In genomic region chr18:77035380-77035779, GRCh38 we compare ENCODE assay signal across 24 cellular contexts.
DNase-seq lines count a peak whose midpoint lies in the region; ATAC-seq lines count a peak whose summit lies in the region.
"Had no signal": no experiment of that assay in that cellular context is flagged by ENCODE, and none has a peak within 500 bp of the region (broad histone marks: within the 10 kb centered on the region; RNA-seq: fewer than 3 reads in every experiment).

No MANE protein-coding gene starts in this region.

- ATAC-seq in stimulated activated naive B cell treated with anti-CD40 and anti-IgM and Interleukin-4, amounts not matched to agents 10 μg/mL and 1 μg/mL and 100 μg/mL, for 72 hours (replicated peaks): no peak
- ATAC-seq in HG03135 (IDR thresholded peaks at IDR 0.05; ENCODE audit: unreplicated experiment) (no peak), HG03342 (IDR thresholded peaks at IDR 0.05; ENCODE audit: unreplicated experiment) (no peak)
- ATAC-seq: HCT116, left colon had no signal

- no peaks in the 10 kb centered on the region for H3K27me3 Mint-ChIP-seq in activated T-cell treated with anti-CD3 and anti-CD28 coated beads, Interleukin-2, amount 50 U/mL, for 24 hours
- H3K27me3 Mint-ChIP-seq in immature natural killer cell (ENCODE audit: low read depth in 3 of 3): peaks cover 8 to 19% (median 16%) of the 10 kb centered on the region in 3 donors
- no peaks in the 10 kb centered on the region for H3K27me3 Mint-ChIP-seq in stimulated activated naive B cell treated with anti-CD40 and anti-IgM and Interleukin-4, amounts not matched to agents 10 μg/mL and 1 μg/mL and 100 μg/mL, for 72 hours
- H3K27me3 Mint-ChIP-seq: activated naive CD8-positive, alpha-beta T cell treated with anti-CD3 and anti-CD28 coated beads, Interleukin-2, amount 10 ng/mL, durations not matched to agents 7 days and 5 days had no signal

- H3K4me3 Mint-ChIP-seq in activated T-cell treated with anti-CD3 and anti-CD28 coated beads, Interleukin-2, amount 50 U/mL, for 24 hours: no peak overlapping the region
- H3K4me3 Mint-ChIP-seq in immature natural killer cell: peak overlapping the region; percentile 12 to 72 (median 46)
- no peak overlapping the region for H3K4me3 Mint-ChIP-seq in stimulated activated naive B cell treated with anti-CD40 and anti-IgM and Interleukin-4, amounts not matched to agents 10 μg/mL and 1 μg/mL and 100 μg/mL, for 72 hours
- H3K4me3 Mint-ChIP-seq: activated naive CD8-positive, alpha-beta T cell treated with anti-CD3 and anti-CD28 coated beads, Interleukin-2, amount 10 ng/mL, durations not matched to agents 7 days and 5 days; activated T-helper 1 cell treated with anti-CD3 and anti-CD28 coated beads, Interleukin-12 subunit alpha, Interleukin-12 subunit beta, Interleukin-2, Interleukin-4 antibody, amounts not matched to agents 30 ng/mL and 10 ng/mL and 1 ng/mL, durations not matched to agents 14 hours and 24 hours and 36 hours; neural progenitor cell had no signal

- no peaks in the 10 kb centered on the region for H3K9me3 Mint-ChIP-seq in activated T-cell treated with anti-CD3 and anti-CD28 coated beads, Interleukin-2, amount 50 U/mL, for 24 hours
- H3K9me3 Mint-ChIP-seq in immature natural killer cell: peaks cover 0 to 2% (median 0%) of the 10 kb centered on the region in 6 donors
- peaks cover 0 to 6% of the 10 kb centered on the region in 2 donors for H3K9me3 Mint-ChIP-seq in stimulated activated naive B cell treated with anti-CD40 and anti-IgM and Interleukin-4, amounts not matched to agents 10 μg/mL and 1 μg/mL and 100 μg/mL, for 72 hours
- H3K9me3 Mint-ChIP-seq: activated T-helper 1 cell treated with anti-CD3 and anti-CD28 coated beads, Interleukin-12 subunit alpha, Interleukin-12 subunit beta, Interleukin-2, Interleukin-4 antibody, amounts not matched to agents 30 ng/mL and 10 ng/mL and 1 ng/mL, durations not matched to agents 14 hours and 24 hours and 36 hours had no signal

- peak overlapping the region; percentile 41 for H3K27ac Mint-ChIP-seq in activated T-cell treated with anti-CD3 and anti-CD28 coated beads, Interleukin-2, amount 50 U/mL, for 24 hours
- H3K27ac Mint-ChIP-seq in immature natural killer cell: peak overlapping the region; percentile 55 to 88 (median 82)
- peak overlapping the region; percentile 39 for H3K27ac Mint-ChIP-seq in stimulated activated naive B cell treated with anti-CD40 and anti-IgM and Interleukin-4, amounts not matched to agents 10 μg/mL and 1 μg/mL and 100 μg/mL, for 72 hours
- H3K27ac Mint-ChIP-seq: activated T-helper 1 cell treated with anti-CD3 and anti-CD28 coated beads, Interleukin-12 subunit alpha, Interleukin-12 subunit beta, Interleukin-2, Interleukin-4 antibody, amounts not matched to agents 30 ng/mL and 10 ng/mL and 1 ng/mL, durations not matched to agents 14 hours and 24 hours and 36 hours had no signal

- peak overlapping the region; percentile 73 for H3K27ac ChIP-seq in angular gyrus (ENCODE audit: low read depth, low read length)
- H3K27ac ChIP-seq: epithelial cell of prostate, neural progenitor cell, vagina had no signal

- H3K36me3 Mint-ChIP-seq in activated T-cell treated with anti-CD3 and anti-CD28 coated beads, Interleukin-2, amount 50 U/mL, for 24 hours (ENCODE audit: low read depth): peaks cover 58% of the 10 kb centered on the region
- peaks cover 3 to 14% (median 11%) of the 10 kb centered on the region in 3 donors for H3K36me3 Mint-ChIP-seq in immature natural killer cell
- peaks cover 29 to 34% of the 10 kb centered on the region in 2 donors for H3K36me3 Mint-ChIP-seq in stimulated activated naive B cell treated with anti-CD40 and anti-IgM and Interleukin-4, amounts not matched to agents 10 μg/mL and 1 μg/mL and 100 μg/mL, for 72 hours
- H3K36me3 Mint-ChIP-seq: neural progenitor cell had no signal

- DNase-seq in activated T-cell treated with anti-CD3 and anti-CD28 coated beads, Interleukin-2, amount 50 U/mL, for 24 hours: no peak
- no peak for DNase-seq in activated T-cell treated with anti-CD3 and anti-CD28 coated beads, Interleukin-2, amount 50 U/mL, for 1 hour
- DNase-seq in immature natural killer cell (no peak), NCI-H748 (lab: John Stamatoyannopoulos, UW; ENCODE audit: unreplicated experiment) (no peak)
- no peak for DNase-seq in stimulated activated naive B cell treated with anti-CD40 and anti-IgM and Interleukin-4, amounts not matched to agents 10 μg/mL and 1 μg/mL and 100 μg/mL, for 72 hours
- DNase-seq: activated CD4-positive, CD25-positive, alpha-beta regulatory T cell; activated naive CD8-positive, alpha-beta T cell treated with anti-CD3 and anti-CD28 coated beads, Interleukin-2, amount 10 ng/mL, durations not matched to agents 7 days and 5 days; Calu3; left colon; NCI-H1417; NCI-H2107; NCI-H524; RPMI8226; spleen; stimulated activated CD8-positive, alpha-beta memory T cell treated with anti-CD3 and anti-CD28 coated beads, Interleukin-4, amount 100 ng/mL, for 48 hours; T1000 had no signal

- peaks cover 61% of the 10 kb centered on the region for H3K4me1 Mint-ChIP-seq in activated T-cell treated with anti-CD3 and anti-CD28 coated beads, Interleukin-2, amount 50 U/mL, for 24 hours (ENCODE audit: low read depth)
- H3K4me1 Mint-ChIP-seq in immature natural killer cell: peaks cover 93 to 94% of the 10 kb centered on the region in 2 donors
- H3K4me1 Mint-ChIP-seq in stimulated activated naive B cell treated with anti-CD40 and anti-IgM and Interleukin-4, amounts not matched to agents 10 μg/mL and 1 μg/mL and 100 μg/mL, for 72 hours: peaks cover 17 to 54% of the 10 kb centered on the region in 2 donors

Comparison
In these comparisons a context has a peak if more than half of its experiments do, and no peak if none do; other contexts are left out.
1. H3K4me3 Mint-ChIP-seq: peak in immature natural killer cell (5 of 5); none in activated T-cell treated with anti-CD3 and anti-CD28 coated beads, Interleukin-2, amount 50 U/mL, for 24 hours (single experiment) and stimulated activated naive B cell treated with anti-CD40 and anti-IgM and Interleukin-4, amounts not matched to agents 10 μg/mL and 1 μg/mL and 100 μg/mL, for 72 hours (0 of 2).
2. Peak in every context shown above with its lines, with median percentiles within 50 percentile points of each other: H3K27ac Mint-ChIP-seq.